ENCODE assay signal across 1 cellular context in genomic region chr7:131513245-131514061, GRCh38.
TF ChIP-seq lines count a peak whose summit lies in the region.

No MANE protein-coding gene starts in this region.

TF ChIP-seq in SK-N-SH treated with all-trans-retinoic acid at 6 μM for 48 hours, 23 proteins besides CTCF, POLR2A, EP300 and RAD21 (continued from another document):
- no peak for TF ChIP-seq CSRNP3 (CRISPR knock-in tag; IDR thresholded peaks at IDR 0.05)
- TF ChIP-seq TOX (CRISPR knock-in tag; IDR thresholded peaks at IDR 0.05; ENCODE audit: borderline replicate concordance), result no peak
- TF ChIP-seq, protein P1, sequence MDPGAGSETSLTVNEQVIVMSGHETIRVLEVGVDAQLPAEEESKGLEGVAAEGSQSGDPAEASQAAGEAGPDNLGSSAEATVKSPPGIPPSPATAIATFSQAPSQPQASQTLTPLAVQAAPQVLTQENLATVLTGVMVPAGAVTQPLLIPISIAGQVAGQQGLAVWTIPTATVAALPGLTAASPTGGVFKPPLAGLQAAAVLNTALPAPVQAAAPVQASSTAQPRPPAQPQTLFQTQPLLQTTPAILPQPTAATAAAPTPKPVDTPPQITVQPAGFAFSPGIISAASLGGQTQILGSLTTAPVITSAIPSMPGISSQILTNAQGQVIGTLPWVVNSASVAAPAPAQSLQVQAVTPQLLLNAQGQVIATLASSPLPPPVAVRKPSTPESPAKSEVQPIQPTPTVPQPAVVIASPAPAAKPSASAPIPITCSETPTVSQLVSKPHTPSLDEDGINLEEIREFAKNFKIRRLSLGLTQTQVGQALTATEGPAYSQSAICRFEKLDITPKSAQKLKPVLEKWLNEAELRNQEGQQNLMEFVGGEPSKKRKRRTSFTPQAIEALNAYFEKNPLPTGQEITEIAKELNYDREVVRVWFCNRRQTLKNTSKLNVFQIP (CRISPR knock-in tag; IDR thresholded peaks at IDR 0.05; ENCODE audit: borderline replicate concordance, low read depth), result no peak
- TF ChIP-seq PPARA (CRISPR knock-in tag; IDR thresholded peaks at IDR 0.05; ENCODE audit: borderline replicate concordance), result no peak
